ENCODE assay signal across 30 cellular contexts in genomic region chr11:134765565-134765964, GRCh38.
"Had no signal": no experiment of that assay in that cellular context is flagged by ENCODE, and none has a peak within 500 bp of the region (broad histone marks: within the 10 kb centered on the region; RNA-seq: fewer than 3 reads in every experiment).

No MANE protein-coding gene starts in this region.

- DNase-seq: Kasumi-1, MG63, NCI-H1092, NCI-H1105, NCI-H1417 treated with DMSO at 0.1 percent for 48 hours, NCI-H1436 treated with DMSO at 0.1 percent for 48 hours, NCI-H1694 treated with DMSO at 0.1 percent for 48 hours, NCI-H187 treated with DMSO at 0.1 percent for 48 hours, NCI-H2029, NCI-H2081, NCI-H2171 treated with DMSO at 0.1 percent for 48 hours, NCI-H2227 treated with DMSO at 0.1 percent for 48 hours, NCI-H345, NCI-H446, NCI-H510A treated with DMSO at 0.1 percent for 48 hours, NCI-H524 treated with DMSO at 0.1 percent for 48 hours, NCI-H69, NCI-H748 treated with DMSO at 0.1 percent for 48 hours, NCI-H82, PC-9, SHP77, SIG-M5, SJCRH30, T-cell had no signal

- ATAC-seq: Panc1, Right ventricle myocardium inferior, SK-N-SH treated with all-trans-retinoic acid at 6 μM for 48 hours, T-cell had no signal

- H3K36me3 ChIP-seq: MG63, SJCRH30 had no signal

- H3K4me3 ChIP-seq: MG63, PC-9, SJCRH30, SK-N-MC had no signal

- H3K27me3 ChIP-seq: MG63 had no signal

- FAIRE-seq: RCC 7860 had no signal

- H3K9me3 ChIP-seq: MG63, SJCRH30 had no signal

- H3K4me1 ChIP-seq: SJCRH30 had no signal

- H2AFZ ChIP-seq: PC-9 had no signal

- H3K27ac ChIP-seq: PC-9, RWPE1, SJCRH30, SK-N-MC had no signal

- H3K4me2 ChIP-seq: PC-9 had no signal
